ENCODE assay signal across 8 cellular contexts in the genomic region with DNA sequence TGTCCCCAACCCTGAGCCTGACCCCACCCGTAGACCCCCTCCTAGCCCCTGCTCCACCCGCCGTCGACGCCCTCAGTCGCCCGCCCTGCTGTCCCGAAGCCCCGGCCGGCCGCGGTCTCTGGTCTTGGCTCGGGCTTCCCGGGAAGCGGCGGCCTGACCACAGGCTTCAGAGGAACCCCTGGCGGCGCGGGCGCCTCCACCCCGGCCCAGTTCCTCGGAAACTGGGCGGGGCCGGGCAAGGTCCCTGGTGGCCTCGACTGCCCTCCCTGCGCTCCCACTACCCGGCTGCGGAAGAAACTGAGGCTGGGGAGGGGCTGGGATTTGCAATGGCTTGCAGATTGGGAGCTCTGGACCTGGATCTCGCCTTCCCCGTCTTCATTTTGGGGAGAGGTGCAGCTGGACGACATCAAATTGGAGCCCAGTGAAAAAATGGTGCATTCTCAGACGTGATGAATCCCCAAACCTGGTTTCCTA. TPM values are rescaled to one million over a fixed set of nuclear protein-coding genes. Genes with fewer than 3 reads are reported as not detected.
DNase-seq lines count a peak whose midpoint lies in the region; ATAC-seq and TF ChIP-seq lines count a peak whose summit lies in the region.

No MANE protein-coding gene starts in this region.

- H3K36me3 ChIP-seq in HAP-1 (replicated peaks), result no peaks in the 10 kb centered on the region

- H3K9me3 ChIP-seq in HAP-1, result no peaks in the 10 kb centered on the region

- DNase-seq in HAP-1 (ENCODE audit: low spot score in 2 of 2) (peak; percentile 31 to 75), SK-MEL-5 (ENCODE audit: low read depth, low spot score) (peak; percentile 26), choroid plexus epithelial cell (ENCODE audit: low read depth) (peak; percentile 31), left kidney (ENCODE audit: low read depth, low spot score) (peak; percentile 76), NCI-H2107 (lab: John Stamatoyannopoulos, UW) (no peak), COR-L47 (lab: John Stamatoyannopoulos, UW) (no peak)
- DNase-seq in stimulated activated CD4-positive, alpha-beta T cell treated with anti-CD3 and anti-CD28 coated beads, Interleukin-4, amount 100 ng/mL, for 4 hours, result peak; percentile 43 to 51

- no peak for TF ChIP-seq CTCF in choroid plexus epithelial cell (conservative IDR thresholded peaks at IDR 0.05; ENCODE audit: low read depth, low read length)

- in situ Hi-C loops in HAP-1 (cut with MboI; ENCODE audit: low sequenced_read_pairs) (no loop called here), SK-MEL-5 (cut with HindIII; ENCODE audit: low pct_unique_long_range_greater_than_20kb, low sequenced_read_pairs) (no loop called here)

- ATAC-seq in HG02981 (IDR thresholded peaks at IDR 0.05; ENCODE audit: unreplicated experiment), result no peak

- no peaks in the 10 kb centered on the region for H3K27me3 ChIP-seq in HAP-1 (ENCODE audit: low read depth)

- peak overlapping the region; percentile 77 for H3K4me3 ChIP-seq in HAP-1
- peak overlapping the region; percentile 84 for H3K4me3 ChIP-seq in choroid plexus epithelial cell (ENCODE audit: low read depth, low read length)

- peaks cover 11% of the 10 kb centered on the region for H3K4me1 ChIP-seq in HAP-1

RNA-seq across cellular contexts. Expression of gene SOCS1, which starts 0.7 kb away (rescaled TPM):
- 1.1 and 1.4 TPM in 2 replicates for total RNA-seq in SK-MEL-5 (2014; rRNA removed; shearing (Covaris generic))
- polyA plus RNA-seq in SK-MEL-5 (2015; cell fraction: cytosol; rRNA removed), result 5.8 and 6.4 TPM in 2 replicates
- polyA plus RNA-seq in SK-MEL-5 (2015; cell fraction: nucleus; rRNA removed), result 6.0 and 8.8 TPM in 2 replicates

RNA-seq across cellular contexts. Expression of gene TNP2, which starts 12.4 kb away (rescaled TPM):
- not detected in 2 replicates for total RNA-seq in SK-MEL-5 (2014; rRNA removed; shearing (Covaris generic))
- not detected in 2 replicates for polyA plus RNA-seq in SK-MEL-5 (2015; cell fraction: cytosol; rRNA removed)
- polyA plus RNA-seq in SK-MEL-5 (2015; cell fraction: nucleus; rRNA removed), result not detected in 2 replicates

RNA-seq across cellular contexts. Expression of gene PRM3, which starts 16.7 kb away (rescaled TPM):
- total RNA-seq in SK-MEL-5 (2014; rRNA removed; shearing (Covaris generic)), result not detected in 2 replicates
- not detected in 2 replicates for polyA plus RNA-seq in SK-MEL-5 (2015; cell fraction: cytosol; rRNA removed)
- not detected in 2 replicates for polyA plus RNA-seq in SK-MEL-5 (2015; cell fraction: nucleus; rRNA removed)

RNA-seq across cellular contexts. Expression of gene PRM2, which starts 19.6 kb away (rescaled TPM):
- total RNA-seq in SK-MEL-5 (2014; rRNA removed; shearing (Covaris generic)), result not detected in 2 replicates
- polyA plus RNA-seq in SK-MEL-5 (2015; cell fraction: cytosol; rRNA removed), result not detected in 2 replicates
- polyA plus RNA-seq in SK-MEL-5 (2015; cell fraction: nucleus; rRNA removed), result not detected in 2 replicates

RNA-seq across cellular contexts. Expression of gene PRM1, which starts 24.4 kb away (rescaled TPM):
- total RNA-seq in SK-MEL-5 (2014; rRNA removed; shearing (Covaris generic)), result not detected in 2 replicates
- not detected in 2 replicates for polyA plus RNA-seq in SK-MEL-5 (2015; cell fraction: cytosol; rRNA removed)
- not detected in 2 replicates for polyA plus RNA-seq in SK-MEL-5 (2015; cell fraction: nucleus; rRNA removed)

Comparison
In these comparisons a context has a peak if more than half of its experiments do, and no peak if none do; other contexts are left out.
1. DNase-seq: peak in HAP-1 (2 of 2), SK-MEL-5 (single experiment), choroid plexus epithelial cell (single experiment), left kidney (single experiment) and stimulated activated CD4-positive, alpha-beta T cell treated with anti-CD3 and anti-CD28 coated beads, Interleukin-4, amount 100 ng/mL, for 4 hours (2 of 2); none in NCI-H2107 (single experiment) and COR-L47 (single experiment).